Comparison of ENCODE assay signal across 8 cellular contexts in the genomic region with DNA sequence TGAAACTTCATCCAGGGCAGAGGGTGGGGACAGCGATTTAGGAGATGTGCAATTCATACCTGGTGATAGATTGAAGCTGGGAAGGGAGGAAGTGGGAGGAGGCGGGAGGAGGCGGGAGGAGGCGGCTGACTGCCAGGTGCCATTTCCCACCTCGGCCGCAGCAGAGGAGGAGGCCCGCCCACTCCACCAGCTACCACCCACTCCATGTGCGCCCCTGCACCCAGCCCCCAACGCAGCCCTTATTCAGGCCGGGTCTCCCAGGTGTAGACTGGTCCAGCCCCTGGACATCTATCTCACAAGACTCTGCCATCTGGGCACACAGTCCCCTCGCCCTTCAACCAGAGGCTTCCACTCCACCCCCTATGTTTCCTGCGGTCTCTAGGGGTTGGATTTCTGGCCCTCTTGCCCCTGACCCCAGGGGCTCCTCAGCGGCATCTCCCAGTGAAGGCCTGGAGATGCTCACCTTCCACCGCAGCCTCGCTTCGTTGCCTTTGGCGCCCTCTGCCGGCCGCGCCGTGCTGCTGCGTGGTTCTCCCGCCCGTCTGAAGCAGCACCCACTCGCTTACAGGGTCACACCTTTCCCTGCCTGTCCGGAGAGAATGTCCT. TPM values are rescaled to one million over a fixed set of nuclear protein-coding genes. Genes with fewer than 3 reads are reported as not detected.
DNase-seq lines count a peak whose midpoint lies in the region; ATAC-seq and TF ChIP-seq lines count a peak whose summit lies in the region.

No MANE protein-coding gene starts in this region.

- peak; percentile 96 for TF ChIP-seq CTCF in CD4-positive, alpha-beta T cell (IDR thresholded peaks at IDR 0.05)
- peak; percentile 81 for TF ChIP-seq CTCF in Loucy (conservative IDR thresholded peaks at IDR 0.05; ENCODE audit: low read length)
- peak; percentile 72 to 90 (median 82) for TF ChIP-seq CTCF in uterus (IDR thresholded peaks at IDR 0.05)

- no peaks in the 10 kb centered on the region for H3K9me2 ChIP-seq in Loucy (replicated peaks; ENCODE audit: low read depth, low read length)

- H3K9me3 Mint-ChIP-seq in CD4-positive, alpha-beta T cell: no peaks in the 10 kb centered on the region

- H3K4me1 Mint-ChIP-seq in CD4-positive, alpha-beta T cell (ENCODE audit: low read depth): peaks cover 33% of the 10 kb centered on the region

- intact Hi-C loops in CD4-positive, alpha-beta T cell (cut with DNase I, micrococcal nuclease): loop anchor here (1.0 to 10.0 kb wide), 9 partner anchors 51 to 247 kb away; no protein-coding TSS in a partner anchor
- intact Hi-C loops in head of caudate nucleus (cut with DNase I): loop anchor here (5.0 kb wide), 2 partner anchors 86 to 246 kb away; partner anchors contain the start of gene PPP1R16B
- intact Hi-C loops in posterior vena cava (cut with DNase I): loop anchor here (5.0 kb wide), 1 partner anchor 246 kb away; no protein-coding TSS in a partner anchor
- intact Hi-C loops in uterus (cut with DNase I; ENCODE audit: low total_unique reads): loop anchor here (10.0 kb wide), 1 partner anchor 89 kb away; the partner anchor contains the start of gene PPP1R16B

- no peaks in the 10 kb centered on the region for H4K20me1 ChIP-seq in Loucy (ENCODE audit: insufficient read depth, low read length, poor library complexity, severe bottlenecking)

- peaks cover 19% of the 10 kb centered on the region; the same call in 1 of the 2 replicates for H3K36me3 ChIP-seq in Loucy (ENCODE audit: insufficient read depth, low read length)
- no peaks in the 10 kb centered on the region for H3K36me3 ChIP-seq in uterus

- H3K4me3 ChIP-seq in Loucy (ENCODE audit: low read length, poor library complexity, severe bottlenecking) (no peak overlapping the region), uterus (peak overlapping the region in 1 of 2 donors; percentile 15)

- TF ChIP-seq POLR2A in uterus (IDR thresholded peaks at IDR 0.05): no peak

- H3K79me2 ChIP-seq in Loucy (ENCODE audit: insufficient read depth, low read length): no peaks in the 10 kb centered on the region

- peak; percentile 61 to 87 (median 76) for DNase-seq in CD4-positive, alpha-beta T cell
- DNase-seq in SK-N-DZ (ENCODE audit: low spot score) (peak; percentile 85), head of caudate nucleus (peak; percentile 63 to 94 (median 86)), posterior vena cava (ENCODE audit: low spot score) (peak; percentile 88), uterus (peak; percentile 53 to 74)
- peak; percentile 85 for DNase-seq in activated naive CD4-positive, alpha-beta T cell treated with Interleukin-2 at 50 U/mL for 16 hours

- H3K9me3 ChIP-seq in CD4-positive, alpha-beta T cell (ENCODE audit: control insufficient read depth, low read length): no peaks in the 10 kb centered on the region
- H3K9me3 ChIP-seq in Loucy (ENCODE audit: insufficient read depth, low read depth, low read length) (no peaks in the 10 kb centered on the region), uterus (no peaks in the 10 kb centered on the region)

- peak overlapping the region; percentile 77 for H3K27ac Mint-ChIP-seq in CD4-positive, alpha-beta T cell

- H3K4me1 ChIP-seq in Loucy (ENCODE audit: insufficient read depth, low read length, poor library complexity, severe bottlenecking) (no peaks in the 10 kb centered on the region), uterus (peaks cover 0 to 3% of the 10 kb centered on the region in 2 donors)

- no peaks in the 10 kb centered on the region for H3K27me3 ChIP-seq in CD4-positive, alpha-beta T cell (ENCODE audit: control insufficient read depth, insufficient read depth, low read length)
- H3K27me3 ChIP-seq in Loucy (ENCODE audit: insufficient read depth, low read length, poor library complexity, severe bottlenecking) (no peaks in the 10 kb centered on the region), uterus (no peaks in the 10 kb centered on the region)

- H3F3A ChIP-seq in Loucy (ENCODE audit: low read depth): no peaks in the 10 kb centered on the region

- H3K27me3 Mint-ChIP-seq in CD4-positive, alpha-beta T cell: no peaks in the 10 kb centered on the region

- CTCF ChIA-PET in CD4-positive, alpha-beta T cell (lab: Charles Lee): interaction anchor here (0.6 to 2.3 kb wide), 15 partner anchors 10 to 1746 kb away, joined by 3 to 9 read pairs (median 4); partner anchors contain the start of gene DHX35

- no peak overlapping the region for H3K4me2 ChIP-seq in Loucy (ENCODE audit: low read depth, low read length, poor library complexity, severe bottlenecking)

- H3K36me3 Mint-ChIP-seq in CD4-positive, alpha-beta T cell (ENCODE audit: low read depth): peaks cover 34% of the 10 kb centered on the region

- POLR2A ChIA-PET in CD4-positive, alpha-beta T cell (lab: Charles Lee): interaction anchor here (0.8 to 2.7 kb wide), 8 partner anchors 10 to 89 kb away, joined by 3 to 24 read pairs (median 3); partner anchors contain the start of gene PPP1R16B

- H2AFZ ChIP-seq in Loucy (ENCODE audit: low read length): no peak overlapping the region

- H3K4me3 Mint-ChIP-seq in CD4-positive, alpha-beta T cell: peak overlapping the region; percentile 64

- H3K27ac ChIP-seq in CD4-positive, alpha-beta T cell (ENCODE audit: low read depth, low read length): peak overlapping the region; percentile 15
- H3K27ac ChIP-seq in uterus: no peak overlapping the region

- H3K9ac ChIP-seq in Loucy (ENCODE audit: low read depth, low read length, poor library complexity, severe bottlenecking): no peak overlapping the region

- ATAC-seq in CD4-positive, alpha-beta T cell (ENCODE audit: poor library complexity): peak; percentile 88
- peak; percentile 45 for ATAC-seq in GM21360 (IDR thresholded peaks at IDR 0.05; ENCODE audit: unreplicated experiment)

RNA-seq across cellular contexts. Expression of gene FAM83D, which starts 32.6 kb away (rescaled TPM):
- total RNA-seq in CD4-positive, alpha-beta T cell: 1 to 10 TPM; 1.8 to 1.9 TPM
- 99.3 and 104 TPM in 2 replicates for polyA plus RNA-seq in SK-N-DZ (2014; cell fraction: cytosol; rRNA removed)
- 58.0 and 67.2 TPM in 2 replicates for polyA plus RNA-seq in SK-N-DZ (2014; cell fraction: nucleus; rRNA removed)
- total RNA-seq in posterior vena cava (10 to 100 TPM; 72.1 to 94.3 TPM), uterus (10 to 100 TPM in 1 of 4 donors, under 1 TPM in 1, not detected in 2; 0.61 to 15.1 TPM)

Comparison
In these comparisons a context has a peak if more than half of its experiments do, and no peak if none do; other contexts are left out.
1. RNA of gene FAM83D, which starts 32.6 kb away (total RNA-seq): 72.1 to 94.3 TPM in posterior vena cava; 1.8 to 1.9 TPM in CD4-positive, alpha-beta T cell and 0.61 to 15.1 TPM in uterus; every median in the first group is over 4 times any median in the second.
2. Peak in every context shown above with its lines, with median percentiles within 50 percentile points of each other: DNase-seq and CTCF ChIP-seq.